23 cellular contexts compared by ENCODE assay signal in genomic region chr5:25295067-25295466, GRCh38.
DNase-seq lines count a peak whose midpoint lies in the region; ATAC-seq and TF ChIP-seq lines count a peak whose summit lies in the region.
"Had no signal": no experiment of that assay in that cellular context is flagged by ENCODE, and none has a peak within 500 bp of the region (broad histone marks: within the 10 kb centered on the region; RNA-seq: fewer than 3 reads in every experiment).

No MANE protein-coding gene starts in this region.

- DNase-seq in H4 (ENCODE audit: low spot score) (peak; percentile 7), NCI-H460 (ENCODE audit: extremely low read depth, low read depth) (peak; percentile 16), kidney tubule cell (ENCODE audit: low spot score) (peak; percentile 25), GOT3 (lab: John Stamatoyannopoulos, UW) (no peak), ecto neural progenitor cell (ENCODE audit: low spot score) (no peak), mucosa of descending colon (no peak)
- DNase-seq in activated CD4-positive, alpha-beta T cell treated with anti-CD3 and anti-CD28 coated beads for 4 hours: no peak
- DNase-seq: ACHN; CD8-positive, alpha-beta T cell; EL; H7; KBM-7; NCI-H1092 treated with DMSO at 0.1 percent for 48 hours; NCI-H1436 treated with DMSO at 0.1 percent for 48 hours; NCI-H1930; NCI-H226; NCI-H524; NCI-H82; SHP77 treated with DMSO at 0.1 percent for 48 hours; T-cell had no signal

- H3K79me2 ChIP-seq in SU-DHL-6 (ENCODE audit: insufficient read depth, low read length): no peaks in the 10 kb centered on the region

- no peaks in the 10 kb centered on the region for H3F3A ChIP-seq in SU-DHL-6 (ENCODE audit: insufficient read depth)

- H3K4me1 ChIP-seq in mucosa of descending colon (ENCODE audit: low read depth): no peaks in the 10 kb centered on the region
- H3K4me1 ChIP-seq: BLaER1 treated with 17β-estradiol and CSF1 and Interleukin-3, amounts not matched to agents 10 nM and 100 nM had no signal

- H3K4me3 ChIP-seq in SU-DHL-6 (ENCODE audit: insufficient read depth, low read length, poor library complexity, severe bottlenecking) (no peak overlapping the region), mucosa of descending colon (no peak overlapping the region)
- H3K4me3 ChIP-seq: BLaER1 treated with 17β-estradiol and CSF1 and Interleukin-3, amounts not matched to agents 10 nM and 100 nM; SK-N-MC had no signal

- TF ChIP-seq CTCF in SU-DHL-6 (IDR thresholded peaks at IDR 0.05; ENCODE audit: insufficient read depth, low read length, poor library complexity, severe bottlenecking) (no peak), mucosa of descending colon (IDR thresholded peaks at IDR 0.05) (no peak)

- H3K27me3 ChIP-seq in SU-DHL-6 (ENCODE audit: low read length): no peaks in the 10 kb centered on the region
- H3K27me3 ChIP-seq: BLaER1 treated with 17β-estradiol and CSF1 and Interleukin-3, amounts not matched to agents 10 nM and 100 nM had no signal

- H4K20me1 ChIP-seq in SU-DHL-6 (ENCODE audit: low read depth, low read length): no peaks in the 10 kb centered on the region
- H4K20me1 ChIP-seq: BLaER1 treated with 17β-estradiol and CSF1 and Interleukin-3, amounts not matched to agents 10 nM and 100 nM had no signal

- intact Hi-C loops in mucosa of descending colon (cut with DNase I, micrococcal nuclease): no loop called here

- H3K36me3 ChIP-seq in SU-DHL-6 (ENCODE audit: low read length) (no peaks in the 10 kb centered on the region), mucosa of descending colon (ENCODE audit: low read depth) (no peaks in the 10 kb centered on the region)
- H3K36me3 ChIP-seq: BLaER1 treated with 17β-estradiol and CSF1 and Interleukin-3, amounts not matched to agents 10 nM and 100 nM had no signal

- no peak overlapping the region for H3K27ac ChIP-seq in SU-DHL-6 (ENCODE audit: low read depth, low read length)
- H3K27ac ChIP-seq: BLaER1 treated with 17β-estradiol and CSF1 and Interleukin-3, amounts not matched to agents 10 nM and 100 nM; SK-N-MC had no signal

- H3K9me2 ChIP-seq in SU-DHL-6 (replicated peaks; ENCODE audit: insufficient read depth, low read length): no peaks in the 10 kb centered on the region

- no peak overlapping the region for H3K9ac ChIP-seq in SU-DHL-6 (ENCODE audit: low read length)
- H3K9ac ChIP-seq: BLaER1 treated with 17β-estradiol and CSF1 and Interleukin-3, amounts not matched to agents 10 nM and 100 nM had no signal

- ATAC-seq in mucosa of descending colon: no peak
- ATAC-seq: CD8-positive, alpha-beta T cell; T-cell had no signal

- no peak overlapping the region for H3K4me2 ChIP-seq in SU-DHL-6 (ENCODE audit: low read depth, low read length, poor library complexity, severe bottlenecking)
- H3K4me2 ChIP-seq: BLaER1 treated with 17β-estradiol and CSF1 and Interleukin-3, amounts not matched to agents 10 nM and 100 nM had no signal

- H3K9me3 ChIP-seq in SU-DHL-6 (ENCODE audit: insufficient read depth, low read length) (no peaks in the 10 kb centered on the region), mucosa of descending colon (peaks cover 50% of the 10 kb centered on the region)
- H3K9me3 ChIP-seq: BLaER1 treated with 17β-estradiol and CSF1 and Interleukin-3, amounts not matched to agents 10 nM and 100 nM had no signal

- peak overlapping the region; percentile 5 for H2AFZ ChIP-seq in SU-DHL-6 (ENCODE audit: low read depth, low read length, severe bottlenecking)

Comparison
In these comparisons a context has a peak if more than half of its experiments do, and no peak if none do; other contexts are left out.
1. DNase-seq: peak in H4 (single experiment), NCI-H460 (single experiment) and kidney tubule cell (single experiment); none in GOT3 (single experiment), activated CD4-positive, alpha-beta T cell treated with anti-CD3 and anti-CD28 coated beads for 4 hours (0 of 2), ecto neural progenitor cell (single experiment) and mucosa of descending colon (0 of 3).